In genomic region chr11:78032090-78032489, GRCh38 we compare ENCODE assay signal across 23 cellular contexts. TPM values are rescaled to one million over a fixed set of nuclear protein-coding genes. Genes with fewer than 3 reads are reported as not detected.
DNase-seq lines count a peak whose midpoint lies in the region; ATAC-seq, FAIRE-seq and TF ChIP-seq lines count a peak whose summit lies in the region.
"Had no signal": no experiment of that assay in that cellular context is flagged by ENCODE, and none has a peak within 500 bp of the region (broad histone marks: within the 10 kb centered on the region; RNA-seq: fewer than 3 reads in every experiment).

No MANE protein-coding gene starts in this region.

- CTCF ChIA-PET in mammary epithelial cell (lab: Charles Lee; ENCODE audit: low non-redundant PET) = no interaction called here
- CTCF ChIA-PET in CD8-positive, alpha-beta T cell (lab: Charles Lee) = interaction anchor here (1.0 kb wide), 2 partner anchors 14 to 32 kb away, joined by 3 to 4 read pairs; no protein-coding TSS in a partner anchor

- H3K36me3 Mint-ChIP-seq in CD8-positive, alpha-beta T cell = no peaks in the 10 kb centered on the region
- H3K36me3 Mint-ChIP-seq: activated CD8-positive, alpha-beta memory T cell treated with anti-CD3 and anti-CD28 coated beads, Interleukin-2, amount 10 ng/mL, durations not matched to agents 7 days and 5 days; naive thymus-derived CD4-positive, alpha-beta T cell had no signal

- no peak overlapping the region for H3K4me3 Mint-ChIP-seq in stimulated activated naive CD8-positive, alpha-beta T cell treated with anti-CD3 and anti-CD28 coated beads, Interleukin-15, amount 100 ng/mL, for 72 hours
- H3K4me3 Mint-ChIP-seq in CD8-positive, alpha-beta T cell = no peak overlapping the region
- H3K4me3 Mint-ChIP-seq: activated CD8-positive, alpha-beta memory T cell treated with anti-CD3 and anti-CD28 coated beads, Interleukin-2, amount 10 ng/mL, durations not matched to agents 7 days and 5 days; effector memory CD8-positive, alpha-beta T cell; GM23338; naive thymus-derived CD4-positive, alpha-beta T cell had no signal

- H3K4me1 ChIP-seq in mammary epithelial cell (ENCODE audit: insufficient read depth, low read length) (peaks cover 9% of the 10 kb centered on the region), small intestine (ENCODE audit: control insufficient read depth in 2 of 2, insufficient read depth in 1 of 2, low read depth in 1 of 2, low read length in 1 of 2) (peaks cover under 1 to 2% of the 10 kb centered on the region in 2 donors)
- H3K4me1 ChIP-seq in CD8-positive, alpha-beta T cell (ENCODE audit: insufficient read depth, low read length) = no peaks in the 10 kb centered on the region

- H4K20me1 ChIP-seq in mammary epithelial cell (ENCODE audit: insufficient read depth, low read length) = no peaks in the 10 kb centered on the region

- no peaks in the 10 kb centered on the region for H3K27me3 Mint-ChIP-seq in stimulated activated naive CD8-positive, alpha-beta T cell treated with anti-CD3 and anti-CD28 coated beads, Interleukin-15, amount 100 ng/mL, for 72 hours
- no peaks in the 10 kb centered on the region for H3K27me3 Mint-ChIP-seq in CD8-positive, alpha-beta T cell (ENCODE audit: low read depth)

- H3K4me2 ChIP-seq in mammary epithelial cell (ENCODE audit: insufficient read depth, low read depth, low read length) = no peak overlapping the region
- H3K4me2 ChIP-seq: GM23338 had no signal

- dilution Hi-C loops in mammary epithelial cell (cut with HindIII; ENCODE audit: low sequenced_read_pairs) = no loop called here

- no peaks in the 10 kb centered on the region for H3K27me3 ChIP-seq in mammary epithelial cell (ENCODE audit: insufficient read depth, low read length)
- H3K27me3 ChIP-seq in small intestine (ENCODE audit: control insufficient read depth in 2 of 2, insufficient read depth in 2 of 2, low read length in 2 of 2) = no peaks in the 10 kb centered on the region
- no peaks in the 10 kb centered on the region for H3K27me3 ChIP-seq in CD8-positive, alpha-beta T cell (ENCODE audit: insufficient read depth, low read length)
- H3K27me3 ChIP-seq: tibial artery had no signal

- no peak overlapping the region for H3K4me3 ChIP-seq in mammary epithelial cell (replicated peaks in 1 of 3; ENCODE audit: insufficient read depth in 1 of 3, low read depth in 2 of 3, low read length in 3 of 3)
- H3K4me3 ChIP-seq in small intestine (ENCODE audit: low read depth in 1 of 2, low read length in 2 of 2) = no peak overlapping the region
- H3K4me3 ChIP-seq in CD8-positive, alpha-beta T cell (ENCODE audit: low read depth, low read length) = no peak overlapping the region
- H3K4me3 ChIP-seq: GM23338, skin epidermis, tibial artery had no signal

- in situ Hi-C loops in mammary epithelial cell (cut with MboI; ENCODE audit: low sequenced_read_pairs in 2 of 2) = no loop called here

- no TSS peak for BruUV-seq in mammary epithelial cell (replicated peaks; lab: Mats Ljungman, UMichigan)

- no peak for TF ChIP-seq CTCF in mammary epithelial cell (conservative IDR thresholded peaks at IDR 0.05 in 1 of 2, IDR thresholded peaks at IDR 0.05 in 1 of 2; ENCODE audit: extremely low read depth in 1 of 2, insufficient read depth in 1 of 2, low read depth in 1 of 2, low read length in 2 of 2)
- no peak for TF ChIP-seq CTCF in CD8-positive, alpha-beta T cell (IDR thresholded peaks at IDR 0.05)

- H3K9me3 ChIP-seq in mammary epithelial cell (replicated peaks; ENCODE audit: insufficient read depth, low read length) (no peaks in the 10 kb centered on the region), small intestine (ENCODE audit: control insufficient read depth, low read depth) (no peaks in the 10 kb centered on the region)
- H3K9me3 ChIP-seq in CD8-positive, alpha-beta T cell (ENCODE audit: low read length) = no peaks in the 10 kb centered on the region
- H3K9me3 ChIP-seq: tibial artery had no signal

- peak; percentile 3 for DNase-seq in DMS 273 treated with DMSO at 0.1 percent for 48 hours (lab: John Stamatoyannopoulos, UW)
- peak; percentile 88 for DNase-seq in OCI-M1 (lab: John Stamatoyannopoulos, UW)
- DNase-seq in mammary epithelial cell = no peak
- DNase-seq in small intestine = no peak
- DNase-seq in hippocampal formation (lab: John Stamatoyannopoulos, UW) = no peak
- DNase-seq in stimulated activated naive CD8-positive, alpha-beta T cell treated with anti-CD3 and anti-CD28 coated beads, Interleukin-15, amount 100 ng/mL, for 72 hours = no peak
- no peak for DNase-seq in CD8-positive, alpha-beta T cell
- DNase-seq: activated CD4-positive, CD25-positive, alpha-beta regulatory T cell treated with anti-CD3 and anti-CD28 coated beads, Interleukin-2, amount 50 U/mL, for 72 hours; activated CD8-positive, alpha-beta memory T cell treated with anti-CD3 and anti-CD28 coated beads, Interleukin-2, amount 10 ng/mL, durations not matched to agents 7 days and 5 days; amniotic stem cell; effector memory CD8-positive, alpha-beta T cell; GF-D8; islet precursor cell; naive thymus-derived CD4-positive, alpha-beta T cell; NCI-H2081 treated with DMSO at 0.1 percent for 48 hours; posterior cingulate gyrus; tibial artery had no signal

- no peaks in the 10 kb centered on the region for H3K79me2 ChIP-seq in mammary epithelial cell (ENCODE audit: insufficient read depth, low read length)

- H3K36me3 ChIP-seq in mammary epithelial cell (ENCODE audit: insufficient read depth, low read length) = no peaks in the 10 kb centered on the region
- no peaks in the 10 kb centered on the region for H3K36me3 ChIP-seq in small intestine (ENCODE audit: control insufficient read depth in 2 of 2, insufficient read depth in 2 of 2, low read length in 2 of 2)
- H3K36me3 ChIP-seq in CD8-positive, alpha-beta T cell (ENCODE audit: insufficient read depth, low read length) = no peaks in the 10 kb centered on the region
- H3K36me3 ChIP-seq: tibial artery had no signal

- H3K4me1 Mint-ChIP-seq in stimulated activated naive CD8-positive, alpha-beta T cell treated with anti-CD3 and anti-CD28 coated beads, Interleukin-15, amount 100 ng/mL, for 72 hours = no peaks in the 10 kb centered on the region
- H3K4me1 Mint-ChIP-seq in CD8-positive, alpha-beta T cell (ENCODE audit: low read depth) = no peaks in the 10 kb centered on the region

- H2AFZ ChIP-seq in mammary epithelial cell (ENCODE audit: low read depth, low read length) = peak overlapping the region; percentile 35
- H2AFZ ChIP-seq: GM23338 had no signal

- POLR2A ChIA-PET in CD8-positive, alpha-beta T cell (lab: Charles Lee) = interaction anchor here (0.5 kb wide), 1 partner anchor 1500 kb away, joined by 4 read pairs; no protein-coding TSS in a partner anchor

- no peak overlapping the region for H3K27ac ChIP-seq in mammary epithelial cell (ENCODE audit: insufficient read depth, low read depth, low read length)
- no peak overlapping the region for H3K27ac ChIP-seq in small intestine (ENCODE audit: low read depth in 1 of 2, low read length in 1 of 2)
- H3K27ac ChIP-seq in CD8-positive, alpha-beta T cell (ENCODE audit: low read depth, low read length) = no peak overlapping the region
- H3K27ac ChIP-seq: skin epidermis, tibial artery had no signal

- no peak overlapping the region for H3K27ac Mint-ChIP-seq in stimulated activated naive CD8-positive, alpha-beta T cell treated with anti-CD3 and anti-CD28 coated beads, Interleukin-15, amount 100 ng/mL, for 72 hours
- no peak overlapping the region for H3K27ac Mint-ChIP-seq in CD8-positive, alpha-beta T cell
- H3K27ac Mint-ChIP-seq: activated CD8-positive, alpha-beta memory T cell treated with anti-CD3 and anti-CD28 coated beads, Interleukin-2, amount 10 ng/mL, durations not matched to agents 7 days and 5 days; activated T-helper 2 cell treated with anti-CD3 and anti-CD28 coated beads, Interferon-gamma antibody, Interleukin-2, Interleukin-4, amounts not matched to agents 10 μg/mL and 5 μg/mL and 100 μg/mL, durations not matched to agents 14 hours and 24 hours and 36 hours; effector memory CD8-positive, alpha-beta T cell; GM23338; naive thymus-derived CD4-positive, alpha-beta T cell had no signal

- H3K9ac ChIP-seq in mammary epithelial cell (ENCODE audit: insufficient read depth, low read length) = no peak overlapping the region

- no peak for FAIRE-seq in small intestine (lab: Jason Lieb, UNC)

- intact Hi-C loops in mammary epithelial cell (cut with micrococcal nuclease) = no loop called here
- intact Hi-C loops in CD8-positive, alpha-beta T cell (cut with DNase I, micrococcal nuclease) = no loop called here

- ATAC-seq in HG02759 (IDR thresholded peaks at IDR 0.05; ENCODE audit: unreplicated experiment) = peak; percentile 22
- ATAC-seq in stimulated activated naive CD8-positive, alpha-beta T cell treated with anti-CD3 and anti-CD28 coated beads, Interleukin-15, amount 100 ng/mL, for 72 hours = no peak
- ATAC-seq in CD8-positive, alpha-beta T cell = no peak
- ATAC-seq: activated CD8-positive, alpha-beta memory T cell treated with anti-CD3 and anti-CD28 coated beads, Interleukin-2, amount 10 ng/mL, durations not matched to agents 7 days and 5 days; effector memory CD8-positive, alpha-beta T cell; GM23338; naive thymus-derived CD4-positive, alpha-beta T cell had no signal

- no peaks in the 10 kb centered on the region for H3K9me3 Mint-ChIP-seq in stimulated activated naive CD8-positive, alpha-beta T cell treated with anti-CD3 and anti-CD28 coated beads, Interleukin-15, amount 100 ng/mL, for 72 hours
- H3K9me3 Mint-ChIP-seq in CD8-positive, alpha-beta T cell = no peaks in the 10 kb centered on the region
- H3K9me3 Mint-ChIP-seq: activated T-helper 2 cell treated with anti-CD3 and anti-CD28 coated beads, Interferon-gamma antibody, Interleukin-2, Interleukin-4, amounts not matched to agents 10 μg/mL and 5 μg/mL and 100 μg/mL, durations not matched to agents 14 hours and 24 hours and 36 hours; effector memory CD8-positive, alpha-beta T cell had no signal

RNA-seq across cellular contexts. Expression of gene KCTD14, which starts 9.0 kb away (rescaled TPM):
- 10 to 100 TPM in 1 of 2 donors, 1 to 10 TPM in 1; 7.2 to 11.1 TPM for total RNA-seq in mammary epithelial cell
- polyA plus RNA-seq in mammary epithelial cell (23.2 TPM), small intestine (10 to 100 TPM in 1 of 3 donors, 1 to 10 TPM in 2; 4.9 to 11.1 (median 5.4) TPM)
- 18.1 TPM for polyA minus RNA-seq in mammary epithelial cell
- total RNA-seq in CD8-positive, alpha-beta T cell = under 1 TPM in 1 of 2 experiments, not detected in 1; 0.19 TPM
- total RNA-seq: lung microvascular endothelial cell had no signal

RNA-seq across cellular contexts. Expression of gene THRSP, which starts 31.6 kb away (rescaled TPM):
- total RNA-seq in mammary epithelial cell = not detected
- polyA plus RNA-seq in mammary epithelial cell (not detected), small intestine (10 to 100 TPM in 1 of 3 donors, under 1 TPM in 1, not detected in 1; 0.54 to 17.5 TPM)
- polyA minus RNA-seq in mammary epithelial cell = not detected
- total RNA-seq in CD8-positive, alpha-beta T cell = not detected
- total RNA-seq: activated CD8-positive, alpha-beta memory T cell treated with anti-CD3 and anti-CD28 coated beads, Interleukin-2, amount 10 ng/mL, durations not matched to agents 7 days and 5 days; activated T-helper 2 cell treated with anti-CD3 and anti-CD28 coated beads, Interferon-gamma antibody, Interleukin-2, Interleukin-4, amounts not matched to agents 10 μg/mL and 5 μg/mL and 100 μg/mL, durations not matched to agents 14 hours and 24 hours and 36 hours; GM23338; lung microvascular endothelial cell; M059J; naive thymus-derived CD4-positive, alpha-beta T cell had no signal
- polyA plus RNA-seq: GM23338; naive thymus-derived CD4-positive, alpha-beta T cell had no signal

RNA-seq across cellular contexts. Expression of gene INTS4, which starts 37.6 kb away (rescaled TPM):
- total RNA-seq in mammary epithelial cell = 10 to 100 TPM; 25.0 to 28.0 TPM
- 15.7 TPM for polyA plus RNA-seq in mammary epithelial cell
- polyA minus RNA-seq in mammary epithelial cell = 28.7 TPM
- polyA plus RNA-seq in small intestine = 10 to 100 TPM; 15.1 to 23.5 (median 17.2) TPM
- 10 to 100 TPM; 39.4 to 49.0 TPM for total RNA-seq in CD8-positive, alpha-beta T cell

RNA-seq across cellular contexts. Expression of gene NDUFC2, which starts 47.6 kb away (rescaled TPM):
- 100 to 1,000 TPM; 108 to 209 TPM for total RNA-seq in mammary epithelial cell
- polyA plus RNA-seq in mammary epithelial cell (165 TPM), small intestine (100 to 1,000 TPM; 172 to 381 (median 172) TPM)
- 11.5 TPM for polyA minus RNA-seq in mammary epithelial cell
- total RNA-seq in CD8-positive, alpha-beta T cell = 10 to 100 TPM; 72.2 to 76.3 TPM

Comparison
In these comparisons a context has a peak if more than half of its experiments do, and no peak if none do; other contexts are left out.
1. DNase-seq: peak in DMS 273 treated with DMSO at 0.1 percent for 48 hours (single experiment) and OCI-M1 (single experiment); none in mammary epithelial cell (single experiment), small intestine (single experiment), hippocampal formation (0 of 2), stimulated activated naive CD8-positive, alpha-beta T cell treated with anti-CD3 and anti-CD28 coated beads, Interleukin-15, amount 100 ng/mL, for 72 hours (0 of 2) and CD8-positive, alpha-beta T cell (0 of 7).
2. RNA of gene KCTD14, which starts 9.0 kb away (total RNA-seq): 7.2 to 11.1 TPM in mammary epithelial cell; 0.19 TPM in CD8-positive, alpha-beta T cell; every median in the first group is over 4 times any median in the second.